ENCODE assay signal across 9 cellular contexts in the genomic region with DNA sequence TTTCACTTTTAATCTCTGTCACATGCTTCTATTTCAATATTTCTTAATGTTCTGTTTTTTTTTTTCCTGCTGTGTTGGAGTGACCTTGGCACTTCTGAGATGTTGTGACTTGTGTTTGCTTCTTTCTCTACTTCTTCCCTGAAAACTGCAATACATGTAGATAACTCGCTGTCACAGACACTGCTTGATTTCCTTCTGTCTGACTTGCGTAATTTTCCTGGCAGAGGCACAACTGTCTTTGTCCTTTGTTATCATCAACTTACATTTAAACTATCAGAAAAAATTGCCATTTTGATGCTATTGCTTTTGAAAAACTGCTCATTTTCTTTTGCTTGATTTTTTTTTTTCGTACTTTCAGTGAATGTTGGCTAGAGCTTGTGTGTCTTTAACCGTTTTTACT.
DNase-seq lines count a peak whose midpoint lies in the region; ATAC-seq and TF ChIP-seq lines count a peak whose summit lies in the region.
"Had no signal": no experiment of that assay in that cellular context is flagged by ENCODE, and none has a peak within 500 bp of the region (broad histone marks: within the 10 kb centered on the region; RNA-seq: fewer than 3 reads in every experiment).

No MANE protein-coding gene starts in this region.

- peaks cover 57% of the 10 kb centered on the region for H3K4me1 Mint-ChIP-seq in chondrocyte (ENCODE audit: low read depth)

- H3K36me3 Mint-ChIP-seq in chondrocyte (ENCODE audit: low read depth), result no peaks in the 10 kb centered on the region

- ATAC-seq in GM18511 (IDR thresholded peaks at IDR 0.05; ENCODE audit: unreplicated experiment) (no peak), GM18907 (IDR thresholded peaks at IDR 0.05; ENCODE audit: unreplicated experiment) (no peak)

- no peak for TF ChIP-seq CTCF in chondrocyte (IDR thresholded peaks at IDR 0.05)

- H3K9me3 Mint-ChIP-seq in chondrocyte (ENCODE audit: low read depth), result no peaks in the 10 kb centered on the region

- no peak overlapping the region for H3K4me3 Mint-ChIP-seq in chondrocyte (ENCODE audit: unreplicated experiment)

- H3K27ac Mint-ChIP-seq in chondrocyte (ENCODE audit: unreplicated experiment), result peak overlapping the region; percentile 88

- no peaks in the 10 kb centered on the region for H3K27me3 Mint-ChIP-seq in chondrocyte (ENCODE audit: low read depth)

- peak; percentile 77 for DNase-seq in Ammon's horn (ENCODE audit: low spot score)
- peak; percentile 55 to 81 for DNase-seq in NOMO-1 (lab: John Stamatoyannopoulos, UW; ENCODE audit: unreplicated experiment in 2 of 2)
- no peak for DNase-seq in chondrocyte (ENCODE audit: low spot score)
- peak; percentile 71 for DNase-seq in mucosa of gallbladder (ENCODE audit: low spot score)
- no peak for DNase-seq in middle frontal gyrus (ENCODE audit: extremely low spot score, low spot score)
- DNase-seq in NCI-H2171 treated with DMSO at 0.1 percent for 48 hours (lab: John Stamatoyannopoulos, UW), result no peak
- DNase-seq: PC-9 had no signal

Comparison
In these comparisons a context has a peak if more than half of its experiments do, and no peak if none do; other contexts are left out.
1. DNase-seq: peak in Ammon's horn (single experiment), NOMO-1 (2 of 2) and mucosa of gallbladder (single experiment); none in chondrocyte (single experiment), middle frontal gyrus (single experiment) and NCI-H2171 treated with DMSO at 0.1 percent for 48 hours (single experiment).